ENCODE assay signal across 24 cellular contexts in the genomic region with DNA sequence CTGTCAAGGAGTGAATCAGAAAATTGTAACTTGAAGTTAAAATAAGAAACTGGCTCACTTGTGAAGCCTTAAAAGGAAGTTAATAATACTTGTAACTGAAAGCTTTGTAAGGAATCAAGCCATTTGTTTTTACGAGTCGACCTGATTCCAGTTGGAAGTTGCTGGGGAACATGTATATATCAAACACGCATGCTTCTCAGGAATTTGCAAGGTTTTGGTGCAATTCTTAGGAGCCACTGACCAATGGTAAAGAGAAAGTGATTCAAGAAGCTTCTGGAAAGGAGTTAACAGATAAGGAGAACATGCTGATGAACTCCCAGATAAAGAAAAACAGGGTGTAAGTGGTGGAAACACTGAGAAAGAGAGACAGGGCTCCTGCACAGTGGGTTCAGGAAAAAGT. TPM values are rescaled to one million over a fixed set of nuclear protein-coding genes. Genes with fewer than 3 reads are reported as not detected.
DNase-seq lines count a peak whose midpoint lies in the region; ATAC-seq and TF ChIP-seq lines count a peak whose summit lies in the region.
"Had no signal": no experiment of that assay in that cellular context is flagged by ENCODE, and none has a peak within 500 bp of the region (broad histone marks: within the 10 kb centered on the region; RNA-seq: fewer than 3 reads in every experiment).

No MANE protein-coding gene starts in this region.

- H3K27me3 Mint-ChIP-seq in H9 (ENCODE audit: low read depth), result no peaks in the 10 kb centered on the region
- H3K27me3 Mint-ChIP-seq: IgD-negative memory B cell; stimulated activated naive CD8-positive, alpha-beta T cell treated with anti-CD3 and anti-CD28 coated beads, Interleukin-15, Interleukin-2, amounts not matched to agents 100 ng/mL and 50 ng/mL, for 24 hours had no signal

- no peak overlapping the region for H3K4me2 ChIP-seq in H9 (ENCODE audit: insufficient read depth, insufficient read length, low read length)
- H3K4me2 ChIP-seq in hepatocyte, result peak overlapping the region; percentile 17
- H3K4me2 ChIP-seq: BLaER1 treated with 17β-estradiol and CSF1 and Interleukin-3, amounts not matched to agents 10 nM and 100 nM had no signal

- ATAC-seq in HG03565 (IDR thresholded peaks at IDR 0.05; ENCODE audit: unreplicated experiment), result no peak

- H3K9ac ChIP-seq in H9 (ENCODE audit: extremely low read depth, insufficient read length, low read length), result no peak overlapping the region
- H3K9ac ChIP-seq: BLaER1 treated with 17β-estradiol and CSF1 and Interleukin-3, amounts not matched to agents 10 nM and 100 nM had no signal

- no peak overlapping the region for H3T11ph ChIP-seq in H9 (ENCODE audit: low read length)

- H2BK12ac ChIP-seq in H9 (ENCODE audit: insufficient read length, low read depth, low read length), result no peak overlapping the region

- H2BK15ac ChIP-seq in H9 (ENCODE audit: low read depth, low read length), result no peak overlapping the region

- H2AFZ ChIP-seq in H9 (ENCODE audit: low read length) (no peak overlapping the region), hepatocyte (no peak overlapping the region)

- H3K36me3 ChIP-seq in brain microvascular endothelial cell (replicated peaks) (peaks cover 3% of the 10 kb centered on the region), hepatocyte (replicated peaks; ENCODE audit: insufficient read depth, low read depth) (no peaks in the 10 kb centered on the region)
- H3K36me3 ChIP-seq: BLaER1 treated with 17β-estradiol and CSF1 and Interleukin-3, amounts not matched to agents 10 nM and 100 nM; HAP-1; transverse colon; WERI-Rb-1 had no signal

- H4K20me1 ChIP-seq in H9 (ENCODE audit: control insufficient read depth, insufficient read depth, insufficient read length), result no peaks in the 10 kb centered on the region
- H4K20me1 ChIP-seq in hepatocyte (ENCODE audit: insufficient read depth, poor library complexity, severe bottlenecking), result no peaks in the 10 kb centered on the region
- H4K20me1 ChIP-seq: BLaER1 treated with 17β-estradiol and CSF1 and Interleukin-3, amounts not matched to agents 10 nM and 100 nM had no signal

- no peak overlapping the region for H3K14ac ChIP-seq in H9 (ENCODE audit: insufficient read depth, low read length)

- WGBS in H9 (ENCODE audit: extremely low coverage, insufficient read length, low lambda C conversion rate), result no CpG with 5 or more reads among the region's 3 CpGs
- WGBS in hepatocyte (ENCODE audit: low lambda C conversion rate, missing lambda C conversion rate), result 52% methylated on average over 3 of the region's 3 CpGs

- no peak overlapping the region for H2BK20ac ChIP-seq in H9 (ENCODE audit: low read depth, low read length, poor library complexity, severe bottlenecking)

- no peaks in the 10 kb centered on the region for H3K79me1 ChIP-seq in H9 (ENCODE audit: insufficient read depth, low read depth, low read length, poor library complexity, severe bottlenecking)

- no peaks in the 10 kb centered on the region for H3K27me3 ChIP-seq in H9 (ENCODE audit: insufficient read depth, low read length)
- no peaks in the 10 kb centered on the region for H3K27me3 ChIP-seq in brain microvascular endothelial cell (replicated peaks)
- H3K27me3 ChIP-seq in hepatocyte, result no peaks in the 10 kb centered on the region
- H3K27me3 ChIP-seq: BLaER1 treated with 17β-estradiol and CSF1 and Interleukin-3, amounts not matched to agents 10 nM and 100 nM; transverse colon had no signal

- in situ Hi-C loops in brain microvascular endothelial cell (cut with HindIII; ENCODE audit: low pct_ligation_motif_present, low sequenced_read_pairs), result no loop called here

- H3K79me2 ChIP-seq in H9 (ENCODE audit: insufficient read depth, low read length) (no peaks in the 10 kb centered on the region), hepatocyte (no peaks in the 10 kb centered on the region)

- no peak overlapping the region for H4K8ac ChIP-seq in H9 (replicated peaks; ENCODE audit: insufficient read length, low read depth, low read length)

- no peaks in the 10 kb centered on the region for H3K9me2 ChIP-seq in hepatocyte (replicated peaks; ENCODE audit: insufficient read depth)

- no peak overlapping the region for H4K91ac ChIP-seq in H9 (ENCODE audit: insufficient read length, low read depth, low read length)

- DNase-seq in H9 (no peak), brain microvascular endothelial cell (peak; percentile 8), hepatocyte (ENCODE audit: low spot score) (no peak), putamen (ENCODE audit: low spot score) (peak; percentile 63), NCI-H345 (lab: John Stamatoyannopoulos, UW) (no peak), DMS53 treated with DMSO at 0.1 percent for 48 hours (lab: John Stamatoyannopoulos, UW; ENCODE audit: unreplicated experiment) (no peak)
- no peak for DNase-seq in stimulated activated CD4-positive, alpha-beta T cell treated with anti-CD3 and anti-CD28 coated beads, Interleukin-4, amount 100 ng/mL, for 24 hours
- DNase-seq: activated CD4-positive, alpha-beta T cell treated with anti-CD3 and anti-CD28 coated beads, Interleukin-2, amount 50 U/mL, for 48 hours; activated CD8-positive, alpha-beta memory T cell treated with anti-CD3 and anti-CD28 coated beads, Interleukin-2, amount 50 U/mL, for 48 hours; Calu3; foreskin fibroblast; hippocampal formation; MM.1S; NCI-H1436 treated with DMSO at 0.1 percent for 48 hours; NCI-H524; stimulated activated CD4-positive, alpha-beta T cell treated with anti-CD3 and anti-CD28 coated beads, Interleukin-12 subunit alpha, Interleukin-12 subunit beta, amount 100 ng/mL, for 4 hours; transverse colon; WERI-Rb-1 had no signal

- no peaks in the 10 kb centered on the region for H3K23me2 ChIP-seq in H9 (ENCODE audit: insufficient read length, low read depth, low read length, poor library complexity, severe bottlenecking)

- H3K56ac ChIP-seq in H9 (ENCODE audit: insufficient read length, low read depth, low read length), result no peak overlapping the region

- H3K4me3 Mint-ChIP-seq in H9, result no peak overlapping the region
- H3K4me3 Mint-ChIP-seq: IgD-negative memory B cell; stimulated activated naive CD8-positive, alpha-beta T cell treated with anti-CD3 and anti-CD28 coated beads, Interleukin-15, Interleukin-2, amounts not matched to agents 100 ng/mL and 50 ng/mL, for 24 hours; T-helper 1 cell treated with Interleukin-12 subunit alpha and Interleukin-12 subunit beta and Interleukin-4 antibody, amounts not matched to agents 30 μg/mL and 1 μg/mL, for 36 hours had no signal

- no peaks in the 10 kb centered on the region for H3K9me3 Mint-ChIP-seq in H9
- H3K9me3 Mint-ChIP-seq: stimulated activated naive CD8-positive, alpha-beta T cell treated with anti-CD3 and anti-CD28 coated beads, Interleukin-15, Interleukin-2, amounts not matched to agents 100 ng/mL and 50 ng/mL, for 24 hours had no signal

- H4K5ac ChIP-seq in H9 (ENCODE audit: insufficient read length, low read depth, low read length), result no peak overlapping the region

- peak overlapping the region; percentile 78 to 89 (median 88); a peak in 6 of 7 replicates for H3K27ac Mint-ChIP-seq in H9
- H3K27ac Mint-ChIP-seq: IgD-negative memory B cell; stimulated activated naive CD8-positive, alpha-beta T cell treated with anti-CD3 and anti-CD28 coated beads, Interleukin-15, Interleukin-2, amounts not matched to agents 100 ng/mL and 50 ng/mL, for 24 hours; T-helper 1 cell treated with Interleukin-12 subunit alpha and Interleukin-12 subunit beta and Interleukin-4 antibody, amounts not matched to agents 30 μg/mL and 1 μg/mL, for 36 hours had no signal

- H3K23ac ChIP-seq in H9 (ENCODE audit: insufficient read length, low read depth, low read length), result no peak overlapping the region

- H3K9me3 ChIP-seq in H9 (ENCODE audit: control insufficient read depth, low read depth, low read length) (no peaks in the 10 kb centered on the region), hepatocyte (ENCODE audit: low read depth) (no peaks in the 10 kb centered on the region)
- H3K9me3 ChIP-seq: BLaER1 treated with 17β-estradiol and CSF1 and Interleukin-3, amounts not matched to agents 10 nM and 100 nM; HAP-1; transverse colon had no signal

- H3K4me1 ChIP-seq in H9 (ENCODE audit: insufficient read depth, low read length) (no peaks in the 10 kb centered on the region), hepatocyte (ENCODE audit: insufficient read depth) (no peaks in the 10 kb centered on the region)
- H3K4me1 ChIP-seq: BLaER1 treated with 17β-estradiol and CSF1 and Interleukin-3, amounts not matched to agents 10 nM and 100 nM; HAP-1 had no signal

- H2AK5ac ChIP-seq in H9 (ENCODE audit: insufficient read length, low read length), result no peak overlapping the region

- TF ChIP-seq CTCF in H9 (conservative IDR thresholded peaks at IDR 0.05) (no peak), brain microvascular endothelial cell (IDR thresholded peaks at IDR 0.05; ENCODE audit: low read depth, low read length, missing control alignments) (no peak), hepatocyte (IDR thresholded peaks at IDR 0.05; ENCODE audit: poor library complexity) (no peak)

- no peak overlapping the region for H3K4ac ChIP-seq in H9 (ENCODE audit: low read depth, low read length)

- no peak overlapping the region for H2BK120ac ChIP-seq in H9 (ENCODE audit: low read depth, low read length, poor library complexity, severe bottlenecking)

- no peak overlapping the region for H3K18ac ChIP-seq in H9 (ENCODE audit: insufficient read length, low read depth, low read length)

- H2BK5ac ChIP-seq in H9 (ENCODE audit: insufficient read length, low read length), result no peak overlapping the region

- peaks cover 32 to 56% (median 46%) of the 10 kb centered on the region in 3 experiments; a peak in 6 of 7 replicates for H3K36me3 Mint-ChIP-seq in H9 (ENCODE audit: insufficient read depth in 1 of 3, low read depth in 3 of 3)
- H3K36me3 Mint-ChIP-seq: IgD-negative memory B cell had no signal

- H3K4me1 Mint-ChIP-seq in H9, result peaks cover 2 to 3% of the 10 kb centered on the region in 2 experiments; a peak in 2 of 4 replicates

- H3K27ac ChIP-seq in H9 (ENCODE audit: insufficient read length, low read depth, low read length) (no peak overlapping the region), brain microvascular endothelial cell (no peak overlapping the region), hepatocyte (no peak overlapping the region)
- H3K27ac ChIP-seq: BLaER1 treated with 17β-estradiol and CSF1 and Interleukin-3, amounts not matched to agents 10 nM and 100 nM; transverse colon; WERI-Rb-1 had no signal

- H3K4me3 ChIP-seq in brain microvascular endothelial cell (ENCODE audit: low read depth, low read length), result no peak overlapping the region
- H3K4me3 ChIP-seq in hepatocyte, result no peak overlapping the region
- H3K4me3 ChIP-seq: BLaER1 treated with 17β-estradiol and CSF1 and Interleukin-3, amounts not matched to agents 10 nM and 100 nM; HAP-1; transverse colon had no signal

RNA-seq across cellular contexts. Expression of a gene that starts 56.4 kb away (rescaled TPM):
- total RNA-seq in H9 (2021) (68.5 and 71.8 TPM in 2 replicates), hepatocyte (8.4 and 8.9 TPM in 2 replicates)
- 4.6 and 5.9 TPM in 2 replicates for polyA plus RNA-seq in hepatocyte
- polyA plus RNA-seq: IgD-negative memory B cell had no signal

Comparison
In these comparisons a context has a peak if more than half of its experiments do, and no peak if none do; other contexts are left out.
1. DNase-seq: peak in brain microvascular endothelial cell (single experiment) and putamen (single experiment); none in H9 (single experiment), hepatocyte (single experiment), NCI-H345 (single experiment), DMS53 treated with DMSO at 0.1 percent for 48 hours (single experiment) and stimulated activated CD4-positive, alpha-beta T cell treated with anti-CD3 and anti-CD28 coated beads, Interleukin-4, amount 100 ng/mL, for 24 hours (single experiment).